ENCODE assay signal across 17 cellular contexts in genomic region chr19:10183926-10184325, GRCh38. TPM values are rescaled to one million over a fixed set of nuclear protein-coding genes. Genes with fewer than 3 reads are reported as not detected.
DNase-seq lines count a peak whose midpoint lies in the region; ATAC-seq and TF ChIP-seq lines count a peak whose summit lies in the region.
"Had no signal": no experiment of that assay in that cellular context is flagged by ENCODE, and none has a peak within 500 bp of the region (broad histone marks: within the 10 kb centered on the region; RNA-seq: fewer than 3 reads in every experiment).

No MANE protein-coding gene starts in this region.

- no peak overlapping the region for H3K4me3 Mint-ChIP-seq in activated naive CD8-positive, alpha-beta T cell treated with anti-CD3 and anti-CD28 coated beads for 36 hours
- no peak overlapping the region for H3K4me3 Mint-ChIP-seq in activated naive CD8-positive, alpha-beta T cell treated with anti-CD3 and anti-CD28 coated beads, Interleukin-2, amount 50 U/mL, for 24 hours
- H3K4me3 Mint-ChIP-seq in effector memory CD8-positive, alpha-beta T cell = no peak overlapping the region
- H3K4me3 Mint-ChIP-seq in stimulated activated naive B cell treated with anti-CD40 and anti-IgM and Interleukin-4, amounts not matched to agents 10 μg/mL and 1 μg/mL and 100 μg/mL, for 72 hours = no peak overlapping the region

- no peak for TF ChIP-seq CTCF in RWPE1 (conservative IDR thresholded peaks at IDR 0.05; ENCODE audit: low read depth)

- peaks cover 17% of the 10 kb centered on the region for H3K4me1 Mint-ChIP-seq in activated naive CD8-positive, alpha-beta T cell treated with anti-CD3 and anti-CD28 coated beads for 36 hours
- peaks cover 17% of the 10 kb centered on the region for H3K4me1 Mint-ChIP-seq in activated naive CD8-positive, alpha-beta T cell treated with anti-CD3 and anti-CD28 coated beads, Interleukin-2, amount 50 U/mL, for 24 hours
- peaks cover 20 to 30% of the 10 kb centered on the region in 2 donors for H3K4me1 Mint-ChIP-seq in effector memory CD8-positive, alpha-beta T cell (ENCODE audit: low read depth in 2 of 2)
- peaks cover 16 to 23% of the 10 kb centered on the region in 2 donors for H3K4me1 Mint-ChIP-seq in stimulated activated naive B cell treated with anti-CD40 and anti-IgM and Interleukin-4, amounts not matched to agents 10 μg/mL and 1 μg/mL and 100 μg/mL, for 72 hours

- POLR2A ChIA-PET in RWPE1 (lab: Yijun Ruan, JAX; ENCODE audit: low non-redundant PET) = interaction anchor here (0.8 kb wide), 1 partner anchor 13 kb away, joined by 3 read pairs; no protein-coding TSS in a partner anchor

- H3K27me3 Mint-ChIP-seq in activated naive CD8-positive, alpha-beta T cell treated with anti-CD3 and anti-CD28 coated beads for 36 hours = no peaks in the 10 kb centered on the region
- H3K27me3 Mint-ChIP-seq in activated naive CD8-positive, alpha-beta T cell treated with anti-CD3 and anti-CD28 coated beads, Interleukin-2, amount 50 U/mL, for 24 hours = no peaks in the 10 kb centered on the region
- no peaks in the 10 kb centered on the region for H3K27me3 Mint-ChIP-seq in effector memory CD8-positive, alpha-beta T cell
- H3K27me3 Mint-ChIP-seq in stimulated activated naive B cell treated with anti-CD40 and anti-IgM and Interleukin-4, amounts not matched to agents 10 μg/mL and 1 μg/mL and 100 μg/mL, for 72 hours = no peaks in the 10 kb centered on the region

- ATAC-seq in activated naive CD8-positive, alpha-beta T cell treated with anti-CD3 and anti-CD28 coated beads, Interleukin-2, amount 50 U/mL, for 24 hours = no peak
- no peak for ATAC-seq in effector memory CD8-positive, alpha-beta T cell (replicated peaks)
- no peak for ATAC-seq in stimulated activated naive B cell treated with anti-CD40 and anti-IgM and Interleukin-4, amounts not matched to agents 10 μg/mL and 1 μg/mL and 100 μg/mL, for 72 hours (replicated peaks)
- ATAC-seq in HG02759 (IDR thresholded peaks at IDR 0.05; ENCODE audit: unreplicated experiment) = no peak
- ATAC-seq: left lung had no signal

- peaks cover 35% of the 10 kb centered on the region for H3K36me3 Mint-ChIP-seq in activated naive CD8-positive, alpha-beta T cell treated with anti-CD3 and anti-CD28 coated beads for 36 hours
- peaks cover 50% of the 10 kb centered on the region for H3K36me3 Mint-ChIP-seq in activated naive CD8-positive, alpha-beta T cell treated with anti-CD3 and anti-CD28 coated beads, Interleukin-2, amount 50 U/mL, for 24 hours (ENCODE audit: low read depth)
- peaks cover 56% of the 10 kb centered on the region for H3K36me3 Mint-ChIP-seq in effector memory CD8-positive, alpha-beta T cell (ENCODE audit: insufficient read depth)
- H3K36me3 Mint-ChIP-seq in stimulated activated naive B cell treated with anti-CD40 and anti-IgM and Interleukin-4, amounts not matched to agents 10 μg/mL and 1 μg/mL and 100 μg/mL, for 72 hours = peaks cover 27 to 32% of the 10 kb centered on the region in 2 donors

- peak overlapping the region; percentile 70 for H3K27ac Mint-ChIP-seq in activated naive CD8-positive, alpha-beta T cell treated with anti-CD3 and anti-CD28 coated beads for 36 hours
- H3K27ac Mint-ChIP-seq in activated naive CD8-positive, alpha-beta T cell treated with anti-CD3 and anti-CD28 coated beads, Interleukin-2, amount 50 U/mL, for 24 hours = no peak overlapping the region
- peak overlapping the region; percentile 75 to 81 for H3K27ac Mint-ChIP-seq in effector memory CD8-positive, alpha-beta T cell
- peak overlapping the region; percentile 83 for H3K27ac Mint-ChIP-seq in stimulated activated naive B cell treated with anti-CD40 and anti-IgM and Interleukin-4, amounts not matched to agents 10 μg/mL and 1 μg/mL and 100 μg/mL, for 72 hours

- no peak for DNase-seq in activated naive CD8-positive, alpha-beta T cell treated with anti-CD3 and anti-CD28 coated beads for 36 hours
- no peak for DNase-seq in activated naive CD8-positive, alpha-beta T cell treated with anti-CD3 and anti-CD28 coated beads, Interleukin-2, amount 50 U/mL, for 24 hours
- DNase-seq in RWPE1 (ENCODE audit: low spot score) = no peak
- no peak for DNase-seq in effector memory CD8-positive, alpha-beta T cell
- no peak for DNase-seq in stimulated activated naive B cell treated with anti-CD40 and anti-IgM and Interleukin-4, amounts not matched to agents 10 μg/mL and 1 μg/mL and 100 μg/mL, for 72 hours
- DNase-seq in NCI-H748 treated with DMSO at 0.1 percent for 48 hours (lab: John Stamatoyannopoulos, UW) = no peak
- no peak for DNase-seq in stimulated activated CD4-positive, alpha-beta T cell treated with anti-CD3 and anti-CD28 coated beads, Interleukin-4, amount 100 ng/mL, for 4 hours
- DNase-seq: activated gamma-delta T cell treated with Interleukin-2 at 50 U/mL for 16 hours, cortex of kidney, GOT3, NCI-H1694, NCI-H226, SW 1271 had no signal

- no peaks in the 10 kb centered on the region for H3K9me3 Mint-ChIP-seq in activated naive CD8-positive, alpha-beta T cell treated with anti-CD3 and anti-CD28 coated beads for 36 hours
- no peaks in the 10 kb centered on the region for H3K9me3 Mint-ChIP-seq in activated naive CD8-positive, alpha-beta T cell treated with anti-CD3 and anti-CD28 coated beads, Interleukin-2, amount 50 U/mL, for 24 hours
- no peaks in the 10 kb centered on the region for H3K9me3 Mint-ChIP-seq in effector memory CD8-positive, alpha-beta T cell
- no peaks in the 10 kb centered on the region for H3K9me3 Mint-ChIP-seq in stimulated activated naive B cell treated with anti-CD40 and anti-IgM and Interleukin-4, amounts not matched to agents 10 μg/mL and 1 μg/mL and 100 μg/mL, for 72 hours

- CTCF ChIA-PET in RWPE1 (lab: Yijun Ruan, JAX) = no interaction called here

- H3K27ac ChIP-seq in RWPE1 = peak overlapping the region; percentile 45
- H3K27ac ChIP-seq: left lung, right atrium auricular region, vagina had no signal

RNA-seq across cellular contexts. Expression of gene DNMT1, which starts 10.8 kb away (rescaled TPM):
- 100 to 1,000 TPM; 337 to 352 TPM for total RNA-seq in activated naive CD8-positive, alpha-beta T cell treated with anti-CD3 and anti-CD28 coated beads for 36 hours

RNA-seq across cellular contexts. Expression of gene S1PR2, which starts 47.2 kb away (rescaled TPM):
- total RNA-seq in activated naive CD8-positive, alpha-beta T cell treated with anti-CD3 and anti-CD28 coated beads for 36 hours = 1 to 10 TPM; 7.7 to 7.9 TPM
